In the genomic region with DNA sequence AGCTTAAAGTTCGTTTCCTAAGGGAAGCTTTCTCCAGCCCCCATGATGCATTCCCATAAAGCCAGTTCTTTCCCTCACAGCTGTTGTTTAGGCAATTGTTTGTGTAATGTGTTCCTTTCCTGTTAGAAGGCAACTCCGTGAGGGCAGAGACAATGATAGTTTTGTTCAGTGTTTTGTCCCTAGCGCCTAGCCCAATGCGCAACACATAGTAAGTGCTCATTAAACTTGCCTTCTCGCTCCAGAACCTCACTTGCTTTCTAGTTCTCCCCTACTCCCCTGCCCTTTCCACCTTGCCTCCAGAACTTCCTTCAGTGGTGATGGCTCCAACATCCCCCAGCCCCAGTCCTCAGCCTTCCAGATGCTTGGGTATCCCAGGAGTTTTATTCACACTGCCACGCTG, we compare ENCODE assay signal across 36 cellular contexts.
"Had no signal": no experiment of that assay in that cellular context is flagged by ENCODE, and none has a peak within 500 bp of the region (broad histone marks: within the 10 kb centered on the region; RNA-seq: fewer than 3 reads in every experiment).

No MANE protein-coding gene starts in this region.

- DNase-seq: activated B cell treated with CpG ODN at 0.5 μM for 24 hours; activated CD4-positive, alpha-beta memory T cell treated with anti-CD3 and anti-CD28 coated beads for 36 hours; activated CD4-positive, alpha-beta T cell treated with anti-CD3 and anti-CD28 coated beads for 4 hours; activated CD4-positive, alpha-beta T cell treated with anti-CD3 and anti-CD28 coated beads, Interleukin-2, amount 50 U/mL, for 1 hour; activated CD4-positive, CD25-positive, alpha-beta regulatory T cell treated with anti-CD3 and anti-CD28 coated beads, Interleukin-2, amount 50 U/mL, for 72 hours; activated CD8-positive, alpha-beta memory T cell treated with anti-CD3 and anti-CD28 coated beads, Interleukin-2, amount 50 U/mL, for 4 hours; activated gamma-delta T cell treated with Interleukin-2 at 50 U/mL for 16 hours; activated naive CD4-positive, alpha-beta T cell treated with anti-CD3 and anti-CD28 coated beads for 36 hours; activated naive CD8-positive, alpha-beta T cell treated with anti-CD3 and anti-CD28 coated beads, Interleukin-2, amount 50 U/mL, for 24 hours; activated T-cell treated with anti-CD3 and anti-CD28 coated beads for 4 hours; activated T-cell treated with anti-CD3 and anti-CD28 coated beads, Interleukin-2, amount 50 U/mL, for 4 hours; anterior cingulate cortex; Karpas-422; KBM-7; MG63; NCI-H1092; NCI-H1436 treated with DMSO at 0.1 percent for 48 hours; NCI-H1694 treated with DMSO at 0.1 percent for 48 hours; NCI-H2029; NCI-H345; NCI-H524 treated with DMSO at 0.1 percent for 48 hours; NCI-H748 treated with DMSO at 0.1 percent for 48 hours; NK-92 treated with Interleukin-12 subunit alpha and Interleukin-12 subunit beta, amount 100 ng/mL, for 24 hours; PC-3; RPMI8226; SIG-M5; T-helper 1 cell; T-helper 2 cell; T-helper 9 cell had no signal

- H3K36me3 Mint-ChIP-seq: activated CD4-positive, alpha-beta memory T cell treated with anti-CD3 and anti-CD28 coated beads for 36 hours; activated naive CD4-positive, alpha-beta T cell treated with anti-CD3 and anti-CD28 coated beads, Interleukin-2, amount 50 U/mL, for 72 hours; brain had no signal

- H3K27ac ChIP-seq: Peyer's patch, VCaP had no signal

- H3K9me3 ChIP-seq: MG63, Peyer's patch had no signal

- H3K4me3 Mint-ChIP-seq: activated B cell treated with CpG ODN at 0.5 μM for 24 hours; activated CD4-positive, alpha-beta memory T cell treated with anti-CD3 and anti-CD28 coated beads for 36 hours; activated naive CD4-positive, alpha-beta T cell treated with anti-CD3 and anti-CD28 coated beads for 36 hours; activated naive CD8-positive, alpha-beta T cell treated with anti-CD3 and anti-CD28 coated beads, Interleukin-2, amount 50 U/mL, for 24 hours; activated T-cell treated with anti-CD3 and anti-CD28 coated beads, Interleukin-2, amount 50 U/mL, for 4 hours; activated T-helper 1 cell treated with anti-CD3 and anti-CD28 coated beads, Interleukin-12 subunit alpha, Interleukin-12 subunit beta, Interleukin-2, Interleukin-4 antibody, amounts not matched to agents 30 ng/mL and 10 ng/mL and 1 ng/mL, durations not matched to agents 14 hours and 24 hours and 36 hours; brain had no signal

- H3K27me3 ChIP-seq: MG63, Peyer's patch had no signal

- H3K9me3 Mint-ChIP-seq: activated B cell treated with CpG ODN at 0.5 μM for 24 hours; activated CD4-positive, alpha-beta memory T cell treated with anti-CD3 and anti-CD28 coated beads for 36 hours; activated naive CD4-positive, alpha-beta T cell treated with anti-CD3 and anti-CD28 coated beads for 36 hours; activated naive CD4-positive, alpha-beta T cell treated with anti-CD3 and anti-CD28 coated beads, Interleukin-2, amount 50 U/mL, for 72 hours; activated naive CD8-positive, alpha-beta T cell treated with anti-CD3 and anti-CD28 coated beads, Interleukin-2, amount 50 U/mL, for 24 hours; activated T-cell treated with anti-CD3 and anti-CD28 coated beads, Interleukin-2, amount 50 U/mL, for 4 hours; activated T-helper 1 cell treated with anti-CD3 and anti-CD28 coated beads, Interleukin-12 subunit alpha, Interleukin-12 subunit beta, Interleukin-2, Interleukin-4 antibody, amounts not matched to agents 30 ng/mL and 10 ng/mL and 1 ng/mL, durations not matched to agents 14 hours and 24 hours and 36 hours had no signal

- H3K4me1 Mint-ChIP-seq: activated B cell treated with CpG ODN at 0.5 μM for 24 hours, brain had no signal

- H3K4me1 ChIP-seq: Peyer's patch had no signal

- H3K27ac Mint-ChIP-seq: activated B cell treated with CpG ODN at 0.5 μM for 24 hours; activated CD4-positive, alpha-beta memory T cell treated with anti-CD3 and anti-CD28 coated beads for 36 hours; activated naive CD4-positive, alpha-beta T cell treated with anti-CD3 and anti-CD28 coated beads for 36 hours; activated naive CD8-positive, alpha-beta T cell treated with anti-CD3 and anti-CD28 coated beads, Interleukin-2, amount 50 U/mL, for 24 hours; activated T-helper 1 cell treated with anti-CD3 and anti-CD28 coated beads, Interleukin-12 subunit alpha, Interleukin-12 subunit beta, Interleukin-2, Interleukin-4 antibody, amounts not matched to agents 30 ng/mL and 10 ng/mL and 1 ng/mL, durations not matched to agents 14 hours and 24 hours and 36 hours; brain had no signal

- H3K4me3 ChIP-seq: MG63, Peyer's patch had no signal

- ATAC-seq: activated naive CD4-positive, alpha-beta T cell treated with anti-CD3 and anti-CD28 coated beads, Interleukin-2, amount 50 U/mL, for 72 hours; activated naive CD8-positive, alpha-beta T cell treated with anti-CD3 and anti-CD28 coated beads, Interleukin-2, amount 50 U/mL, for 24 hours; activated T-cell treated with anti-CD3 and anti-CD28 coated beads, Interleukin-2, amount 50 U/mL, for 4 hours; PC-3; Right ventricle myocardium inferior; SK-N-SH treated with all-trans-retinoic acid at 6 μM for 48 hours had no signal

- H3K36me3 ChIP-seq: MG63, Peyer's patch had no signal
